In the genomic region with DNA sequence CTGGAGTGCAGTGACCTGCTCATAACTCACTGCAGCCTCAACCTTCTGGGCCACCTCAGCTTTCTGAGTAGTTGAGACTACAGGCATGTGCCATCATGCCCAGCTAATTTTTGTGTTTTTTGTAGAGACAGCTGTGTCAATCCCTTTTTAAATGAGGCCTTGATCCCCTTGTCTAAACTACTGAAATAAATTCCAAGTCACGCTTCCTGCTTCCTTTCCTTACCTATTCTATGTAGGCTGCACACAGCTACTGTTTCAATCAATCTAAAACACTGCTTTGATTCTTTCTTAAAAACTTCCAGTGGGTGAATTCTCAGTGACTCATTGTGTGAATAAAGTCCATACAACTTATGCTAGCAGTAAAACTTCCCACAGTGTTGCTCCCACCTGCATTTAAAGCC, we compare ENCODE assay signal across 24 cellular contexts. TPM values are rescaled to one million over a fixed set of nuclear protein-coding genes. Genes with fewer than 3 reads are reported as not detected.
DNase-seq lines count a peak whose midpoint lies in the region; ATAC-seq and TF ChIP-seq lines count a peak whose summit lies in the region.
"Had no signal": no experiment of that assay in that cellular context is flagged by ENCODE, and none has a peak within 500 bp of the region (broad histone marks: within the 10 kb centered on the region; RNA-seq: fewer than 3 reads in every experiment).

No MANE protein-coding gene starts in this region.

- H3K9me3 Mint-ChIP-seq in central memory CD8-positive, alpha-beta T cell: no peaks in the 10 kb centered on the region
- H3K9me3 Mint-ChIP-seq: activated T-cell treated with anti-CD3 and anti-CD28 coated beads, Interleukin-2, amount 50 U/mL, for 24 hours; stimulated activated naive CD8-positive, alpha-beta T cell treated with anti-CD3 and anti-CD28 coated beads, Interleukin-15, Interleukin-2, amounts not matched to agents 100 ng/mL and 50 ng/mL, for 24 hours; type B pancreatic cell had no signal

- H2AK5ac ChIP-seq in IMR-90 (ENCODE audit: low read depth, low read length): peak overlapping the region; percentile 5; the same call in 1 of the 2 replicates

- H3K9me1 ChIP-seq in IMR-90 (ENCODE audit: insufficient read depth, low read length): no peaks in the 10 kb centered on the region; the same call in 1 of the 2 replicates

- H3K4me3 ChIP-seq in IMR-90 (ENCODE audit: insufficient read depth, low read depth, low read length) (no peak overlapping the region), mucosa of descending colon (no peak overlapping the region), transverse colon (no peak overlapping the region)
- H3K4me3 ChIP-seq: dorsolateral prefrontal cortex, gastroesophageal sphincter had no signal

- no peak overlapping the region for H3K27ac ChIP-seq in IMR-90 (ENCODE audit: insufficient read depth, low read length)
- peak overlapping the region in 1 of 4 donors; percentile 19 for H3K27ac ChIP-seq in transverse colon
- H3K27ac ChIP-seq: dorsolateral prefrontal cortex, gastroesophageal sphincter, neutrophil had no signal

- H3K27me3 Mint-ChIP-seq in central memory CD8-positive, alpha-beta T cell: peaks cover 33% of the 10 kb centered on the region
- H3K27me3 Mint-ChIP-seq: type B pancreatic cell had no signal

- H3K4me2 ChIP-seq in IMR-90 (ENCODE audit: low read depth, low read length): no peak overlapping the region

- no peak for TF ChIP-seq POLR2A in IMR-90 (IDR thresholded peaks at IDR 0.05; ENCODE audit: low read depth, low read length)
- no peak for TF ChIP-seq POLR2A in transverse colon (IDR thresholded peaks at IDR 0.05)

- TF ChIP-seq CTCF in IMR-90 (conservative IDR thresholded peaks at IDR 0.05; ENCODE audit: low read depth, low read length) (no peak), mucosa of descending colon (IDR thresholded peaks at IDR 0.05) (no peak), transverse colon (IDR thresholded peaks at IDR 0.05) (no peak)

- H3K4me3 Mint-ChIP-seq in central memory CD8-positive, alpha-beta T cell: no peak overlapping the region
- H3K4me3 Mint-ChIP-seq: activated T-cell treated with anti-CD3 and anti-CD28 coated beads, Interleukin-2, amount 50 U/mL, for 24 hours; stimulated activated naive CD8-positive, alpha-beta T cell treated with anti-CD3 and anti-CD28 coated beads, Interleukin-15, Interleukin-2, amounts not matched to agents 100 ng/mL and 50 ng/mL, for 24 hours; type B pancreatic cell had no signal

- H4K8ac ChIP-seq in IMR-90 (ENCODE audit: low read depth in 2 of 2, low read length in 2 of 2): peak overlapping the region in 1 of 2 experiments; percentile 50; a peak in 2 of 4 replicates

- H2BK5ac ChIP-seq in IMR-90 (ENCODE audit: low read depth, low read length, poor library complexity, severe bottlenecking): peak overlapping the region; percentile 51

- H3K56ac ChIP-seq in IMR-90 (ENCODE audit: extremely low read depth, insufficient read depth, low read length): no peak overlapping the region; the same call in 1 of the 2 replicates

- no peak for TF ChIP-seq EP300 in transverse colon (IDR thresholded peaks at IDR 0.05; ENCODE audit: low read depth)

- H3K4me1 ChIP-seq in IMR-90 (ENCODE audit: control insufficient read depth, insufficient read depth, low read length) (peaks cover 7% of the 10 kb centered on the region; the same call in 1 of the 2 replicates), mucosa of descending colon (ENCODE audit: low read depth) (peaks cover 6% of the 10 kb centered on the region), transverse colon (peaks cover 0 to 30% (median 8%) of the 10 kb centered on the region in 4 donors)

- H2BK120ac ChIP-seq in IMR-90 (ENCODE audit: low read depth, low read length): peak overlapping the region; percentile 51

- in situ Hi-C loops in IMR-90 (cut with MboI; ENCODE audit: low sequenced_read_pairs) (loop anchor here (10.0 to 25.0 kb wide), 3 partner anchors 438 to 928 kb away; no protein-coding TSS in a partner anchor), transverse colon (cut with MboI; ENCODE audit: low pct_ligation_motif_present in 1 of 4, low pct_unique_long_range_greater_than_20kb in 1 of 4, low sequenced_read_pairs in 3 of 4) (loop anchor here in 2 of 4 donors (25.0 kb wide), 1 partner anchor 931 kb away; no protein-coding TSS in a partner anchor)

- H4K91ac ChIP-seq in IMR-90 (ENCODE audit: insufficient read depth, low read depth, low read length): peak overlapping the region; percentile 40; the same call in 1 of the 2 replicates

- no peaks in the 10 kb centered on the region for H3K4me1 Mint-ChIP-seq in central memory CD8-positive, alpha-beta T cell

- peak overlapping the region; percentile 41 for H2BK20ac ChIP-seq in IMR-90 (ENCODE audit: low read depth, low read length)

- no peak for TF ChIP-seq RAD21 in IMR-90 (IDR thresholded peaks at IDR 0.05; ENCODE audit: low read length)

- no peak overlapping the region for H3K9ac ChIP-seq in IMR-90 (ENCODE audit: low read depth, low read length)

- dilution Hi-C loops in IMR-90 (cut with HindIII; ENCODE audit: low sequenced_read_pairs, unreplicated experiment): no loop called here

- no peak overlapping the region for H2AK9ac ChIP-seq in IMR-90 (replicated peaks; ENCODE audit: low read depth, low read length, poor library complexity)

- intact Hi-C loops in IMR-90 (cut with micrococcal nuclease): loop anchor here (10.0 kb wide), 1 partner anchor 518 kb away; no protein-coding TSS in a partner anchor
- intact Hi-C loops in mucosa of descending colon (cut with DNase I, micrococcal nuclease): loop anchor here in 1 of 2 donors (5.0 to 10.0 kb wide), 2 partner anchors 368 to 441 kb away; no protein-coding TSS in a partner anchor
- intact Hi-C loops in transverse colon (cut with DNase I; ENCODE audit: low total_unique reads): no loop called here

- H3K14ac ChIP-seq in IMR-90 (replicated peaks; ENCODE audit: low read depth, low read length): no peak overlapping the region

- CTCF ChIA-PET in IMR-90 (lab: Yijun Ruan, JAX): interaction anchor here (0.7 kb wide), 2 partner anchors 82 to 436 kb away, joined by 4 read pairs; no protein-coding TSS in a partner anchor

- H3K23ac ChIP-seq in IMR-90 (ENCODE audit: low read depth, low read length): no peak overlapping the region

- peak overlapping the region; percentile 28 for H3K4ac ChIP-seq in IMR-90 (ENCODE audit: low read depth, low read length)

- ATAC-seq in IMR-90 (ENCODE audit: low read depth): no peak
- no peak for ATAC-seq in central memory CD8-positive, alpha-beta T cell (replicated peaks; ENCODE audit: extremely low read depth, poor library complexity, severe bottlenecking)
- ATAC-seq in mucosa of descending colon: peak; percentile 66
- ATAC-seq in HG02798 (IDR thresholded peaks at IDR 0.05; ENCODE audit: poor library complexity, unreplicated experiment): no peak
- ATAC-seq in HG03097 (IDR thresholded peaks at IDR 0.05; ENCODE audit: low FRiP score, unreplicated experiment): no peak
- ATAC-seq: gastroesophageal sphincter had no signal

- no peak overlapping the region for H2AFZ ChIP-seq in IMR-90 (replicated peaks; ENCODE audit: low read length, poor library complexity)

- H3K36me3 Mint-ChIP-seq in central memory CD8-positive, alpha-beta T cell (ENCODE audit: insufficient read depth): no peaks in the 10 kb centered on the region
- H3K36me3 Mint-ChIP-seq: type B pancreatic cell had no signal

- peak overlapping the region; percentile 33; the same call in 2 of the 3 replicates for H2BK15ac ChIP-seq in IMR-90 (ENCODE audit: low read depth, low read length)

- peak overlapping the region; percentile 80; the same call in 1 of the 2 replicates for H3K18ac ChIP-seq in IMR-90 (ENCODE audit: low read depth, low read length)

- POLR2A ChIA-PET in IMR-90 (lab: Charles Lee; ENCODE audit: unreplicated experiment): no interaction called here

- no peaks in the 10 kb centered on the region for H4K20me1 ChIP-seq in IMR-90 (ENCODE audit: insufficient read depth, low read length)

- peak overlapping the region; percentile 52 for H3K27ac Mint-ChIP-seq in central memory CD8-positive, alpha-beta T cell (ENCODE audit: low read depth)
- H3K27ac Mint-ChIP-seq: activated T-cell treated with anti-CD3 and anti-CD28 coated beads, Interleukin-2, amount 50 U/mL, for 24 hours; stimulated activated naive CD8-positive, alpha-beta T cell treated with anti-CD3 and anti-CD28 coated beads, Interleukin-15, Interleukin-2, amounts not matched to agents 100 ng/mL and 50 ng/mL, for 24 hours; type B pancreatic cell had no signal

- no TSS peak for BruUV-seq in IMR-90 (replicated peaks; lab: Mats Ljungman, UMichigan)

- H3K27me3 ChIP-seq in IMR-90 (ENCODE audit: control insufficient read depth, insufficient read depth, low read length) (no peaks in the 10 kb centered on the region), transverse colon (no peaks in the 10 kb centered on the region)
- H3K27me3 ChIP-seq: dorsolateral prefrontal cortex, gastroesophageal sphincter had no signal

- no peaks in the 10 kb centered on the region for H3K79me1 ChIP-seq in IMR-90 (ENCODE audit: low read depth in 1 of 2, low read length in 2 of 2)

- H3K36me3 ChIP-seq in IMR-90 (ENCODE audit: control insufficient read depth, insufficient read depth, low read length) (no peaks in the 10 kb centered on the region), mucosa of descending colon (ENCODE audit: low read depth) (no peaks in the 10 kb centered on the region), transverse colon (no peaks in the 10 kb centered on the region)
- H3K36me3 ChIP-seq: gastroesophageal sphincter, neutrophil had no signal

- peak overlapping the region; percentile 57; the same call in 1 of the 2 replicates for H4K5ac ChIP-seq in IMR-90 (ENCODE audit: low read depth, low read length)

- DNase-seq in A172 (ENCODE audit: low spot score) (peak; percentile 5), IMR-90 (peak; percentile 63), mucosa of descending colon (no peak), transverse colon (no peak), NCI-H1930 (lab: John Stamatoyannopoulos, UW) (no peak)
- no peak for DNase-seq in central memory CD8-positive, alpha-beta T cell (ENCODE audit: low spot score in 2 of 2)
- DNase-seq: activated CD8-positive, alpha-beta memory T cell treated with anti-CD3 and anti-CD28 coated beads for 24 hours; activated naive CD4-positive, alpha-beta T cell; activated T-cell treated with anti-CD3 and anti-CD28 coated beads, Interleukin-2, amount 50 U/mL, for 24 hours; Calu3; dorsolateral prefrontal cortex; hypothalamus; Karpas-422; NCI-H1048; NCI-H187 treated with DMSO at 0.1 percent for 48 hours; NCI-H345; stimulated activated CD4-positive, alpha-beta T cell treated with anti-CD3 and anti-CD28 coated beads, Interleukin-4, amount 100 ng/mL, for 24 hours had no signal

- H3K9me3 ChIP-seq in IMR-90 (ENCODE audit: control insufficient read depth, insufficient read depth, low read length) (no peaks in the 10 kb centered on the region), mucosa of descending colon (no peaks in the 10 kb centered on the region), transverse colon (no peaks in the 10 kb centered on the region)
- H3K9me3 ChIP-seq: gastroesophageal sphincter, neutrophil had no signal

- 60% methylated on average over 1 of the region's 1 CpG; no CpG with 5 or more reads in 1 of the 2 experiments for WGBS in IMR-90 (ENCODE audit: extremely low coverage in 2 of 2, insufficient read length in 1 of 2), 2 experiments
- WGBS in transverse colon (ENCODE audit: low coverage in 1 of 2), 2 donors: 40 to 48% methylated on average over 1 of the region's 1 CpG

RNA-seq across cellular contexts. Expression of gene C7, which starts 2.9 kb away (rescaled TPM):
- not detected in 2 replicates for total RNA-seq in A172 (2014; rRNA removed; shearing (Covaris generic))
- 0.54 and 0.83 TPM in 2 replicates for total RNA-seq in IMR-90 (2012; rRNA removed)
- polyA plus RNA-seq in IMR-90 (2012; rRNA removed): 1.4 and 1.8 TPM in 2 replicates
- polyA plus RNA-seq in IMR-90 (2012; cell fraction: cytosol; rRNA removed): 0.97 and 1.2 TPM in 2 replicates
- polyA plus RNA-seq in IMR-90 (2012; cell fraction: nucleus; rRNA removed; ENCODE audit: low replicate concordance): 0.83 and 2.4 TPM in 2 replicates
- total RNA-seq in mucosa of descending colon: 100 to 1,000 TPM in 1 of 3 donors, 10 to 100 TPM in 1, 1 to 10 TPM in 1; 9.2 to 258 (median 44.1) TPM
- 100 to 1,000 TPM in 3 of 4 donors, 10 to 100 TPM in 1; 77.4 to 170 (median 127) TPM for total RNA-seq in transverse colon
- total RNA-seq: Calu3; T-helper 1 cell treated with Interleukin-12 subunit alpha and Interleukin-12 subunit beta and Interleukin-4 antibody, amounts not matched to agents 30 ng/mL and 1 ng/mL, for 36 hours had no signal

Comparison
In these comparisons a context has a peak if more than half of its experiments do, and no peak if none do; other contexts are left out.
1. DNase-seq: peak in A172 (single experiment) and IMR-90 (single experiment); none in central memory CD8-positive, alpha-beta T cell (0 of 2), mucosa of descending colon (0 of 3), transverse colon (single experiment) and NCI-H1930 (0 of 2).